ENCODE assay signal across 22 cellular contexts in the genomic region with DNA sequence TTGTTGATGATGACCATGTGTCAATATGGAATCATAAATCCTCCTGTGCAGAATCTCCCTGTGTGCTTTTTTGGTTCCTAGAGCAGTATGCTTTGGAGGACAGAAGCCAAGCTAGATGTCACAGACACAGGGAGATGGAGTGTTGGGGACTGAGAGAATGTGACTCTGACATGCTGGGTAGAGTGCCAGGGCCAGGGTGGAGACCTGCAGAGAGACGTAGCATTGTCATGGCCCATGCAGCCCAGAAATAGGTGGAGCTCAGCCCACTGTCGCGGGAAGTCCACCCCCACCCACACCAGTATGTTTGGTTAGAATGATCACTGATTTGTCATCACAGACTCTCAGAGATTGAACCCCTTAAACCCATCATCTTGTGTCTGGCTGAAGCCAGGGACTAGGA.
"Had no signal": no experiment of that assay in that cellular context is flagged by ENCODE, and none has a peak within 500 bp of the region (broad histone marks: within the 10 kb centered on the region; RNA-seq: fewer than 3 reads in every experiment).

No MANE protein-coding gene starts in this region.

- H3K9me3 Mint-ChIP-seq: activated CD4-positive, alpha-beta memory T cell treated with anti-CD3 and anti-CD28 coated beads, Interleukin-2, amount 10 ng/mL, durations not matched to agents 7 days and 5 days; central memory CD8-positive, alpha-beta T cell; effector memory CD8-positive, alpha-beta T cell; memory B cell; nephron progenitor cell; type B pancreatic cell had no signal

- H3K4me3 Mint-ChIP-seq: activated CD4-positive, alpha-beta memory T cell treated with anti-CD3 and anti-CD28 coated beads, Interleukin-2, amount 10 ng/mL, durations not matched to agents 7 days and 5 days; central memory CD8-positive, alpha-beta T cell; effector memory CD8-positive, alpha-beta T cell; memory B cell; nephron progenitor cell; T-helper 17 cell; type B pancreatic cell had no signal

- ATAC-seq: effector memory CD8-positive, alpha-beta T cell; esophagus mucosa; right lobe of liver; T-helper 17 cell had no signal

- DNase-seq: activated CD4-positive, alpha-beta memory T cell treated with anti-CD3 and anti-CD28 coated beads, Interleukin-2, amount 10 ng/mL, durations not matched to agents 7 days and 5 days; activated CD4-positive, alpha-beta T cell treated with anti-CD3 and anti-CD28 coated beads for 48 hours; activated CD4-positive, CD25-positive, alpha-beta regulatory T cell; activated gamma-delta T cell; activated naive CD4-positive, alpha-beta T cell treated with anti-CD3 and anti-CD28 coated beads, Interleukin-2, amount 50 U/mL, for 16 hours; adrenal gland; colonic mucosa; dorsolateral prefrontal cortex; effector memory CD8-positive, alpha-beta T cell; foreskin melanocyte; hippocampal formation; nephron progenitor cell; right lobe of liver; stimulated activated CD4-positive, alpha-beta T cell treated with anti-CD3 and anti-CD28 coated beads, Interleukin-1b, Interleukin-23, amount 100 ng/mL, for 48 hours; SW 1271; T-helper 17 cell had no signal

- FAIRE-seq: astrocyte, endothelial cell of umbilical vein had no signal

- H3K27me3 Mint-ChIP-seq: activated CD4-positive, alpha-beta memory T cell treated with anti-CD3 and anti-CD28 coated beads, Interleukin-2, amount 10 ng/mL, durations not matched to agents 7 days and 5 days; central memory CD8-positive, alpha-beta T cell; effector memory CD8-positive, alpha-beta T cell; memory B cell; T-helper 17 cell; type B pancreatic cell had no signal

- H3K4me1 Mint-ChIP-seq: central memory CD8-positive, alpha-beta T cell; memory B cell had no signal

- H3K27ac Mint-ChIP-seq: activated CD4-positive, alpha-beta memory T cell treated with anti-CD3 and anti-CD28 coated beads, Interleukin-2, amount 10 ng/mL, durations not matched to agents 7 days and 5 days; memory B cell; nephron progenitor cell; T-helper 17 cell; type B pancreatic cell had no signal
